Comparison of ENCODE assay signal across 11 cellular contexts in genomic region chr16:16062023-16062932, GRCh38.
DNase-seq lines count a peak whose midpoint lies in the region; ATAC-seq, FAIRE-seq and TF ChIP-seq lines count a peak whose summit lies in the region.
"Had no signal": no experiment of that assay in that cellular context is flagged by ENCODE, and none has a peak within 500 bp of the region (broad histone marks: within the 10 kb centered on the region; RNA-seq: fewer than 3 reads in every experiment).

No MANE protein-coding gene starts in this region.

- no peak overlapping the region for H3K4me3 ChIP-seq in DND-41 (ENCODE audit: low read depth in 1 of 2, low read length in 2 of 2)
- H3K4me3 ChIP-seq in mesendoderm (ENCODE audit: low read length): no peak overlapping the region
- H3K4me3 ChIP-seq: adrenal gland, tibial nerve had no signal

- H2BK5ac ChIP-seq in mesendoderm (ENCODE audit: low read length): no peak overlapping the region

- peaks cover 32% of the 10 kb centered on the region for H3K4me1 Mint-ChIP-seq in activated CD8-positive, alpha-beta T cell treated with anti-CD3 and anti-CD28 coated beads, Interleukin-2, amount 10 ng/mL, durations not matched to agents 7 days and 5 days (ENCODE audit: low read depth)

- H3K79me2 ChIP-seq in DND-41 (ENCODE audit: insufficient read depth, low read length) (peaks cover 3% of the 10 kb centered on the region; the same call in 1 of the 2 replicates), mesendoderm (ENCODE audit: control insufficient read depth, insufficient read depth, low read length) (no peaks in the 10 kb centered on the region)

- H3K27ac Mint-ChIP-seq in activated CD8-positive, alpha-beta T cell treated with anti-CD3 and anti-CD28 coated beads, Interleukin-2, amount 10 ng/mL, durations not matched to agents 7 days and 5 days: peak overlapping the region; percentile 74

- WGBS in mesendoderm (ENCODE audit: extremely low coverage, insufficient coverage, low lambda C conversion rate): no CpG with 5 or more reads among the region's 16 CpGs

- H2BK120ac ChIP-seq in mesendoderm (ENCODE audit: low read depth, low read length): no peak overlapping the region

- H4K20me1 ChIP-seq in DND-41 (ENCODE audit: insufficient read depth, low read length): peaks cover 4% of the 10 kb centered on the region; the same call in 1 of the 2 replicates

- CTCF ChIA-PET in activated CD8-positive, alpha-beta T cell treated with anti-CD3 and anti-CD28 coated beads, Interleukin-2, amount 10 ng/mL, durations not matched to agents 7 days and 5 days (lab: Charles Lee): interaction anchor here (0.8 to 1.7 kb wide), 9 partner anchors 9 to 203 kb away, joined by 3 to 7 read pairs (median 3); no protein-coding TSS in a partner anchor

- no peaks in the 10 kb centered on the region for H3K27me3 Mint-ChIP-seq in activated CD8-positive, alpha-beta T cell treated with anti-CD3 and anti-CD28 coated beads, Interleukin-2, amount 10 ng/mL, durations not matched to agents 7 days and 5 days (ENCODE audit: low read depth)

- TF ChIP-seq CTCF in DND-41 (IDR thresholded peaks at IDR 0.05; ENCODE audit: borderline replicate concordance, extremely low read depth, low read length, poor library complexity, severe bottlenecking): peak; percentile 68

- ATAC-seq in DND-41 (ENCODE audit: insufficient read depth, low read depth) (peak; percentile 97), GM21526 (IDR thresholded peaks at IDR 0.05; ENCODE audit: low FRiP score, unreplicated experiment) (no peak)
- ATAC-seq in activated CD8-positive, alpha-beta T cell treated with anti-CD3 and anti-CD28 coated beads, Interleukin-2, amount 10 ng/mL, durations not matched to agents 7 days and 5 days: peak; percentile 72

- no peak overlapping the region for H3K23ac ChIP-seq in mesendoderm (ENCODE audit: low read length)

- H3K9ac ChIP-seq in DND-41 (ENCODE audit: low read depth, low read length) (no peak overlapping the region), mesendoderm (ENCODE audit: low read length) (no peak overlapping the region)

- no peaks in the 10 kb centered on the region for H3K9me3 ChIP-seq in DND-41 (ENCODE audit: insufficient read depth, low read length, severe bottlenecking)
- H3K9me3 ChIP-seq: adrenal gland, tibial nerve had no signal

- H3K18ac ChIP-seq in mesendoderm (ENCODE audit: low read length): no peak overlapping the region

- POLR2A ChIA-PET in activated CD8-positive, alpha-beta T cell treated with anti-CD3 and anti-CD28 coated beads, Interleukin-2, amount 10 ng/mL, durations not matched to agents 7 days and 5 days (lab: Charles Lee): interaction anchor here (2.3 kb wide), 1 partner anchor 9 kb away, joined by 5 read pairs; no protein-coding TSS in a partner anchor

- H3K79me1 ChIP-seq in mesendoderm (ENCODE audit: low read length): no peaks in the 10 kb centered on the region

- no peak overlapping the region for H3K4me3 Mint-ChIP-seq in activated CD8-positive, alpha-beta T cell treated with anti-CD3 and anti-CD28 coated beads, Interleukin-2, amount 10 ng/mL, durations not matched to agents 7 days and 5 days

- no peak overlapping the region for H4K8ac ChIP-seq in mesendoderm (ENCODE audit: low read depth, low read length)

- no peak overlapping the region for H2AK5ac ChIP-seq in mesendoderm (ENCODE audit: low read length)

- H3K27ac ChIP-seq in DND-41 (ENCODE audit: low read length) (peak overlapping the region; percentile 50), mesendoderm (ENCODE audit: low read depth, low read length) (no peak overlapping the region)
- H3K27ac ChIP-seq: adrenal gland, tibial nerve had no signal

- peaks cover 48% of the 10 kb centered on the region for H3K36me3 Mint-ChIP-seq in activated CD8-positive, alpha-beta T cell treated with anti-CD3 and anti-CD28 coated beads, Interleukin-2, amount 10 ng/mL, durations not matched to agents 7 days and 5 days (ENCODE audit: low read depth)

- H3K56ac ChIP-seq in mesendoderm (ENCODE audit: low read length): no peak overlapping the region

- no peak overlapping the region for H2AFZ ChIP-seq in DND-41 (ENCODE audit: low read depth, low read length)

- H3K27me3 ChIP-seq in DND-41 (ENCODE audit: insufficient read depth, low read length, poor library complexity) (no peaks in the 10 kb centered on the region), mesendoderm (ENCODE audit: insufficient read depth, low read length, poor library complexity) (no peaks in the 10 kb centered on the region)
- H3K27me3 ChIP-seq: adrenal gland, tibial nerve had no signal

- H3K4me1 ChIP-seq in DND-41 (ENCODE audit: insufficient read depth, low read length): peaks cover 27% of the 10 kb centered on the region
- H3K4me1 ChIP-seq in mesendoderm (ENCODE audit: control insufficient read depth, low read depth, low read length): no peaks in the 10 kb centered on the region
- H3K4me1 ChIP-seq: tibial nerve had no signal

- peaks cover 69% of the 10 kb centered on the region for H3K36me3 ChIP-seq in DND-41 (ENCODE audit: insufficient read depth, low read length)
- H3K36me3 ChIP-seq in mesendoderm (ENCODE audit: control insufficient read depth, insufficient read depth, low read length): peaks cover 4% of the 10 kb centered on the region

- H3K4ac ChIP-seq in mesendoderm (ENCODE audit: low read depth, low read length): no peak overlapping the region

- H2BK15ac ChIP-seq in mesendoderm (replicated peaks; ENCODE audit: low read depth): no peak overlapping the region

- no peak for FAIRE-seq in urothelium cell line (lab: Jason Lieb, UNC)

- in situ Hi-C loops in KBM-7 (cut with MboI; ENCODE audit: low pct_unique_long_range_greater_than_20kb, low sequenced_read_pairs): no loop called here

- no peaks in the 10 kb centered on the region for H3K9me3 Mint-ChIP-seq in activated CD8-positive, alpha-beta T cell treated with anti-CD3 and anti-CD28 coated beads, Interleukin-2, amount 10 ng/mL, durations not matched to agents 7 days and 5 days (ENCODE audit: insufficient read depth)

- DNase-seq in DND-41 (peak; percentile 83), KBM-7 (peak; percentile 99), mesendoderm (peak; percentile 11), urothelium cell line (ENCODE audit: low spot score) (no peak), NCI-H510A treated with DMSO at 0.1 percent for 48 hours (lab: John Stamatoyannopoulos, UW) (no peak)
- peak; percentile 69 for DNase-seq in activated CD8-positive, alpha-beta T cell treated with anti-CD3 and anti-CD28 coated beads, Interleukin-2, amount 10 ng/mL, durations not matched to agents 7 days and 5 days
- no peak for DNase-seq in stimulated activated CD8-positive, alpha-beta memory T cell treated with anti-CD3 and anti-CD28 coated beads, Interleukin-4, amount 100 ng/mL, for 48 hours
- DNase-seq: adrenal gland, NCI-H69 had no signal

- H3K4me2 ChIP-seq in DND-41 (ENCODE audit: insufficient read depth, low read length): no peak overlapping the region
- H3K4me2 ChIP-seq in mesendoderm (ENCODE audit: low read length): no peak overlapping the region

- no peak overlapping the region for H4K5ac ChIP-seq in mesendoderm (ENCODE audit: low read length)

Comparison
In these comparisons a context has a peak if more than half of its experiments do, and no peak if none do; other contexts are left out.
1. DNase-seq: peak in DND-41 (single experiment), KBM-7 (single experiment), activated CD8-positive, alpha-beta T cell treated with anti-CD3 and anti-CD28 coated beads, Interleukin-2, amount 10 ng/mL, durations not matched to agents 7 days and 5 days (single experiment) and mesendoderm (single experiment); none in stimulated activated CD8-positive, alpha-beta memory T cell treated with anti-CD3 and anti-CD28 coated beads, Interleukin-4, amount 100 ng/mL, for 48 hours (single experiment), urothelium cell line (single experiment) and NCI-H510A treated with DMSO at 0.1 percent for 48 hours (single experiment).